Comparison of ENCODE assay signal across 8 cellular contexts in genomic region chr6:137904822-137905617, GRCh38. TPM values are rescaled to one million over a fixed set of nuclear protein-coding genes. Genes with fewer than 3 reads are reported as not detected.
A peak's percentile ranks its signal among the peaks of the same experiment; 100 is the strongest.
DNase-seq lines count a peak whose midpoint lies in the region; ATAC-seq, FAIRE-seq and TF ChIP-seq lines count a peak whose summit lies in the region.

No MANE protein-coding gene starts in this region.

- H3K4me1 Mint-ChIP-seq in T-helper 2 cell treated with Interferon-gamma antibody and Interleukin-4, amounts not matched to agents 5 μg/mL and 100 μg/mL, for 36 hours (ENCODE audit: low read depth): peaks cover 61% of the 10 kb centered on the region

- H3K36me3 Mint-ChIP-seq in T-helper 2 cell treated with Interferon-gamma antibody and Interleukin-4, amounts not matched to agents 5 μg/mL and 100 μg/mL, for 36 hours (ENCODE audit: low read depth): peaks cover 4% of the 10 kb centered on the region

- peak overlapping the region; percentile 94 for H3K27ac Mint-ChIP-seq in T-helper 2 cell treated with Interferon-gamma antibody and Interleukin-4, amounts not matched to agents 5 μg/mL and 100 μg/mL, for 36 hours

- peak; percentile 32 for ATAC-seq in HG02623 (IDR thresholded peaks at IDR 0.05; ENCODE audit: unreplicated experiment)

- H3K9me3 Mint-ChIP-seq in T-helper 2 cell treated with Interferon-gamma antibody and Interleukin-4, amounts not matched to agents 5 μg/mL and 100 μg/mL, for 36 hours: no peaks in the 10 kb centered on the region

- peak overlapping the region; percentile 1 for H3K4me3 ChIP-seq in GM12875 (ENCODE audit: low read depth, low read length)

- TF ChIP-seq CTCF in GM12875 (IDR thresholded peaks at IDR 0.05; ENCODE audit: borderline replicate concordance, insufficient read depth, low read depth, low read length): no peak

- FAIRE-seq in HTR-8/SVneo (lab: Jason Lieb, UNC): no peak

- H3K4me3 Mint-ChIP-seq in T-helper 2 cell treated with Interferon-gamma antibody and Interleukin-4, amounts not matched to agents 5 μg/mL and 100 μg/mL, for 36 hours: peak overlapping the region; percentile 76

- peak; percentile 82 for DNase-seq in T-helper 2 cell treated with Interferon-gamma antibody and Interleukin-4, amounts not matched to agents 5 μg/mL and 100 μg/mL, for 36 hours (ENCODE audit: low spot score)
- DNase-seq in dermis blood vessel endothelial cell (peak; percentile 51), midbrain (lab: John Stamatoyannopoulos, UW) (no peak), GDM1 (lab: John Stamatoyannopoulos, UW) (no peak), HTR-8/SVneo (ENCODE audit: insufficient read length, low spot score) (no peak)
- DNase-seq in stimulated activated CD4-positive, alpha-beta T cell treated with anti-CD3 and anti-CD28 coated beads, TNF-alpha, amount 100 ng/mL, for 4 hours (ENCODE audit: low read depth in 3 of 3): peak; percentile 67 to 79 (median 73)

- no peaks in the 10 kb centered on the region for H3K27me3 Mint-ChIP-seq in T-helper 2 cell treated with Interferon-gamma antibody and Interleukin-4, amounts not matched to agents 5 μg/mL and 100 μg/mL, for 36 hours (ENCODE audit: low read depth)

RNA-seq across cellular contexts. Expression of gene TNFAIP3, which starts 38.0 kb away (rescaled TPM):
- 5.4 and 13.4 TPM in 2 replicates for total RNA-seq in dermis blood vessel endothelial cell

Comparison
In these comparisons a context has a peak if more than half of its experiments do, and no peak if none do; other contexts are left out.
1. DNase-seq: peak in T-helper 2 cell treated with Interferon-gamma antibody and Interleukin-4, amounts not matched to agents 5 μg/mL and 100 μg/mL, for 36 hours (single experiment), dermis blood vessel endothelial cell (single experiment) and stimulated activated CD4-positive, alpha-beta T cell treated with anti-CD3 and anti-CD28 coated beads, TNF-alpha, amount 100 ng/mL, for 4 hours (3 of 3); none in midbrain (single experiment), GDM1 (single experiment) and HTR-8/SVneo (single experiment).